In genomic region chr22:38451864-38452263, GRCh38 we compare ENCODE assay signal across 2 cellular contexts.
TF ChIP-seq lines count a peak whose summit lies in the region.

No MANE protein-coding gene starts in this region.

TF ChIP-seq in HepG2, 621 proteins besides CTCF, POLR2A, EP300 and RAD21:
- TF ChIP-seq ZNF629 (CRISPR knock-in tag; conservative IDR thresholded peaks at IDR 0.05) (peak; percentile 52; the same call in 1 of the 2 replicates), ZSCAN9 (CRISPR knock-in tag; IDR thresholded peaks at IDR 0.05; ENCODE audit: borderline replicate concordance) (no peak), EZH2 (conservative IDR thresholded peaks at IDR 0.05; ENCODE audit: low read depth, low read length) (peak; percentile 17; the same call in 1 of the 2 replicates)

TF ChIP-seq in WTC11, 78 proteins besides CTCF, POLR2A, EP300 and RAD21:
- TF ChIP-seq ZBTB21 (CRISPR knock-in tag; IDR thresholded peaks at IDR 0.05; ENCODE audit: borderline replicate concordance): no peak
- no peak for TF ChIP-seq OVOL2 (CRISPR knock-in tag; IDR thresholded peaks at IDR 0.05; ENCODE audit: borderline replicate concordance)
- no peak for TF ChIP-seq ESRRA (CRISPR knock-in tag; IDR thresholded peaks at IDR 0.05; ENCODE audit: borderline replicate concordance)
